8 cellular contexts compared by ENCODE assay signal in the genomic region with DNA sequence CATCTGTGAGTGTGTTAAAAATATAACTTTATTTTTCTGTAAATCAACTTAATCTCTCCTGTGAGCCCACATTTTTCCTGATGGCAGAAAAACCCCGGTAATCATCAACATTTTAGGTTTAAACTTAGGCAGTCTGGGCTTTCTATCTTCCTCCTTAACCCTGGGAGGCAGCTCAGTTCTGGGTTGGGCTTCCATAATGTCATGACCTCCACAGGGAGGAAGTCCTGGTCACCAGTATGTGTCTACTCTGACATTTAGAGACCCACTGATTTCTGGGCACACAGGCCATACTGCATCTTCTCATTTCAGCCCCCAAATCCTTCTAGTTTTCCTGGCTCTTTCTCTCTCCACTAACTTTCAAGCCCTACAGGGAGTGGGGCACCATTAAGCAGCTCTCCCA.
"Had no signal": no experiment of that assay in that cellular context is flagged by ENCODE, and none has a peak within 500 bp of the region (broad histone marks: within the 10 kb centered on the region; RNA-seq: fewer than 3 reads in every experiment).

No MANE protein-coding gene starts in this region.

- H3K36me3 ChIP-seq: HAP-1 had no signal

- H3K9ac ChIP-seq: GM23248 had no signal

- H3K9me3 ChIP-seq: HAP-1 had no signal

- H3K27ac ChIP-seq: GM23248 had no signal

- H2AFZ ChIP-seq: GM23248 had no signal

- H3K4me3 ChIP-seq: GM23248, HAP-1 had no signal

- FAIRE-seq: HTR-8/SVneo had no signal

- DNase-seq: GM23248, GOT3, H7, HFFc6, KBM-7 had no signal

- H3K4me1 ChIP-seq: HAP-1 had no signal

- ATAC-seq: HCT116 had no signal
